In the genomic region with DNA sequence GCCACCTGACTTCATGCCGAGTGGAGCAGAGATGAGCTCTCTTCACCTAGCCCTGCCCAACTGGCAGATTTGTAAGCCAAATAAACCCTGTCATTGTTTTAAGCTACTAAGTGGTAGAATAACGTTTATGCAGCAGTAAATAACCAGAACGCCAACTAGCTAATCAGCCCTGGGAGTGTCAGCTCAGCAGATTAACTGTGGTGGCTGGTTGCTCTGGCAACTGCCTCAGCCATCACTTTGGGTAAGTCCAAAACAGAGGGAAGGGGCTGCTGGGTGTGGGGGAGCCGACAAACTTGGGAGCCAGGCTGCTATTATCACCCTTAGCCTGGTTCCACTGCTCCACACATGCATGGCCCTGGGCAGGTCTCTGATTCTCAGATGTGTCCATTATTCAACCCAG, we compare ENCODE assay signal across 1 cellular context.
TF ChIP-seq lines count a peak whose summit lies in the region.

No MANE protein-coding gene starts in this region.

TF ChIP-seq in H1, 55 proteins besides CTCF, POLR2A, EP300 and RAD21:
- no peak for TF ChIP-seq POLR2AphosphoS5 (IDR thresholded peaks at IDR 0.05; ENCODE audit: low read depth, low read length)
- no peak for TF ChIP-seq PHF8 (conservative IDR thresholded peaks at IDR 0.05; ENCODE audit: low read depth, low read length)
- TF ChIP-seq CREB1 (IDR thresholded peaks at IDR 0.05), result no peak
- TF ChIP-seq TAF7 (optimal IDR thresholded peaks at IDR 0.05; ENCODE audit: borderline replicate concordance, low read depth, low read length), result no peak
- TF ChIP-seq SAP30 (IDR thresholded peaks at IDR 0.05; ENCODE audit: insufficient read depth, insufficient replicate concordance, low read length), result no peak
- TF ChIP-seq POU5F1 (IDR thresholded peaks at IDR 0.05; ENCODE audit: low read depth, low read length), result no peak
- TF ChIP-seq, protein P1, sequence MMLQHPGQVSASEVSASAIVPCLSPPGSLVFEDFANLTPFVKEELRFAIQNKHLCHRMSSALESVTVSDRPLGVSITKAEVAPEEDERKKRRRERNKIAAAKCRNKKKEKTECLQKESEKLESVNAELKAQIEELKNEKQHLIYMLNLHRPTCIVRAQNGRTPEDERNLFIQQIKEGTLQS (IDR thresholded peaks at IDR 0.05; ENCODE audit: insufficient read depth, low read depth, low read length), result no peak
- no peak for TF ChIP-seq SP4 (IDR thresholded peaks at IDR 0.05; ENCODE audit: low read length)
- no peak for TF ChIP-seq SIN3A (conservative IDR thresholded peaks at IDR 0.05 in 1 of 2, IDR thresholded peaks at IDR 0.05 in 1 of 2; ENCODE audit: low read depth in 1 of 2, low read length in 2 of 2)
- TF ChIP-seq MAX (IDR thresholded peaks at IDR 0.05), result no peak
- TF ChIP-seq GABPA (IDR thresholded peaks at IDR 0.05; ENCODE audit: borderline replicate concordance, insufficient read depth, low read length), result no peak
- no peak for TF ChIP-seq ASH2L (IDR thresholded peaks at IDR 0.05; ENCODE audit: low read length)
